22 cellular contexts compared by ENCODE assay signal in the genomic region with DNA sequence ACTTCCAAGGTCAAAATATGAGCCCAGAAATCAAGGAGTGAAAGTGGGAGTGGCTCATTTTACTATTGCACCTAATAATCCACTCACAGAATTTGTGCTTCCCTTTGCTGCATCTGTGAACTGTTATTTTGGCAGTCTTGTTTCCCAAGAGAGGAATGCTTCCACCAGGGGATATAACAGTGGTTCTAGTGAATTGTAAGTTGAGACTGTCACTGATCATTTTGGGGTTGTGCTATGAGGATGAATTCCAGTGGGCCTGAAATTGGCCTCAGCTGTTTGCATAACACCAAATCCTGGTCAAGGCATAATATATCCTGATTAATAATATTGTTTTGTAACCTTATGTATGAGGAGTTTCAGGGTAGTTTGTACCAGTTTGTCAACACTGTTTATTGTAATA. TPM values are rescaled to one million over a fixed set of nuclear protein-coding genes. Genes with fewer than 3 reads are reported as not detected.
"Had no signal": no experiment of that assay in that cellular context is flagged by ENCODE, and none has a peak within 500 bp of the region (broad histone marks: within the 10 kb centered on the region; RNA-seq: fewer than 3 reads in every experiment).

No MANE protein-coding gene starts in this region.

- H3K4me3 ChIP-seq: MG63 had no signal

- DNase-seq: IMR-90, Karpas-422, KG1, MG63, NCI-H1092, NCI-H1105 treated with DMSO at 0.1 percent for 48 hours, NCI-H1417 treated with DMSO at 0.1 percent for 48 hours, NCI-H146, NCI-H1694 treated with DMSO at 0.1 percent for 48 hours, NCI-H1930, NCI-H2081, NCI-H2107, NCI-H2227 treated with DMSO at 0.1 percent for 48 hours, NCI-H524, NCI-H526 treated with DMSO at 0.1 percent for 48 hours, NCI-H748 treated with DMSO at 0.1 percent for 48 hours, RPMI8226, SHP77, SK-N-SH, SW 1271 had no signal

- H3K36me3 ChIP-seq: MG63 had no signal

- H3K9ac ChIP-seq: SK-N-SH had no signal

- ATAC-seq: HepG2 had no signal

RNA-seq across cellular contexts. Expression of gene C1QTNF2, which starts 15.1 kb away (rescaled TPM):
- total RNA-seq: HepG2, NCI-H460 had no signal
